1 cellular context compared by ENCODE assay signal in the genomic region with DNA sequence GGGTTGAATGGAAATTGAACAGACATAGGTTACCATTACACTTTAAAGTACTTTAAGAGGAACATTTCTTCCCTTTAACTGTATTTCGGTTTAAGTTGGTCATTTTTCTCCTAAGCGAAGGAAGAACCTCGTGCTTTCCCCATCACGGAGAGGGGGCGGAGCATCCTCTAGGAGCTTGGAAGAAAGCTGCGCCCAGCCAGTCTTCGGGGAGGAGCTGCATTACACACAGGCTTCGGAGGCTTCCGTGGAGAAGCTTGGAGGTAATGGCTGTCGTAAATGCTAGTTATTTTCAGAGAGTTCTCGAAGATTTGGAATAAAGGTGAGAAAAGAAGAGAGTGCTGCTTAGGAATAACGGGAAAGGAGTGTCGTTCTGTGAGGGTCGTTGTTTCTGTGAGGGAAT.
TF ChIP-seq lines count a peak whose summit lies in the region.

TSS of gene PWWP3B (plus strand) at position 199 of the 400 bp plus-strand sequence. CDS start 37,128 bp downstream, outside the sequence.

TF ChIP-seq in SK-N-SH, 30 proteins besides CTCF, POLR2A, EP300 and RAD21 (continued from another document):
- TF ChIP-seq, protein P1, sequence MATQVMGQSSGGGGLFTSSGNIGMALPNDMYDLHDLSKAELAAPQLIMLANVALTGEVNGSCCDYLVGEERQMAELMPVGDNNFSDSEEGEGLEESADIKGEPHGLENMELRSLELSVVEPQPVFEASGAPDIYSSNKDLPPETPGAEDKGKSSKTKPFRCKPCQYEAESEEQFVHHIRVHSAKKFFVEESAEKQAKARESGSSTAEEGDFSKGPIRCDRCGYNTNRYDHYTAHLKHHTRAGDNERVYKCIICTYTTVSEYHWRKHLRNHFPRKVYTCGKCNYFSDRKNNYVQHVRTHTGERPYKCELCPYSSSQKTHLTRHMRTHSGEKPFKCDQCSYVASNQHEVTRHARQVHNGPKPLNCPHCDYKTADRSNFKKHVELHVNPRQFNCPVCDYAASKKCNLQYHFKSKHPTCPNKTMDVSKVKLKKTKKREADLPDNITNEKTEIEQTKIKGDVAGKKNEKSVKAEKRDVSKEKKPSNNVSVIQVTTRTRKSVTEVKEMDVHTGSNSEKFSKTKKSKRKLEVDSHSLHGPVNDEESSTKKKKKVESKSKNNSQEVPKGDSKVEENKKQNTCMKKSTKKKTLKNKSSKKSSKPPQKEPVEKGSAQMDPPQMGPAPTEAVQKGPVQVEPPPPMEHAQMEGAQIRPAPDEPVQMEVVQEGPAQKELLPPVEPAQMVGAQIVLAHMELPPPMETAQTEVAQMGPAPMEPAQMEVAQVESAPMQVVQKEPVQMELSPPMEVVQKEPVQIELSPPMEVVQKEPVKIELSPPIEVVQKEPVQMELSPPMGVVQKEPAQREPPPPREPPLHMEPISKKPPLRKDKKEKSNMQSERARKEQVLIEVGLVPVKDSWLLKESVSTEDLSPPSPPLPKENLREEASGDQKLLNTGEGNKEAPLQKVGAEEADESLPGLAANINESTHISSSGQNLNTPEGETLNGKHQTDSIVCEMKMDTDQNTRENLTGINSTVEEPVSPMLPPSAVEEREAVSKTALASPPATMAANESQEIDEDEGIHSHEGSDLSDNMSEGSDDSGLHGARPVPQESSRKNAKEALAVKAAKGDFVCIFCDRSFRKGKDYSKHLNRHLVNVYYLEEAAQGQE (IDR thresholded peaks at IDR 0.05; ENCODE audit: low read depth, low read length), result no peak
- no peak for TF ChIP-seq POLR2AphosphoS5 (IDR thresholded peaks at IDR 0.05; ENCODE audit: low read depth, low read length)
- TF ChIP-seq SIN3A (IDR thresholded peaks at IDR 0.05; ENCODE audit: borderline replicate concordance, low read depth, low read length), result no peak
- TF ChIP-seq CHD2 (IDR thresholded peaks at IDR 0.05; ENCODE audit: low read length, partially characterized antibody), result no peak
